ENCODE assay signal across 1 cellular context in genomic region chr1:161153682-161154337, GRCh38.
TF ChIP-seq lines count a peak whose summit lies in the region.

Gene UFC1, plus strand, starts transcription at chr1:161153978. Its CDS starts 20 bp downstream, at chr1:161153998.

TF ChIP-seq in K562, 482 proteins besides CTCF, POLR2A, EP300 and RAD21 (continued from another document and continues in another):
- TF ChIP-seq, protein P1, sequence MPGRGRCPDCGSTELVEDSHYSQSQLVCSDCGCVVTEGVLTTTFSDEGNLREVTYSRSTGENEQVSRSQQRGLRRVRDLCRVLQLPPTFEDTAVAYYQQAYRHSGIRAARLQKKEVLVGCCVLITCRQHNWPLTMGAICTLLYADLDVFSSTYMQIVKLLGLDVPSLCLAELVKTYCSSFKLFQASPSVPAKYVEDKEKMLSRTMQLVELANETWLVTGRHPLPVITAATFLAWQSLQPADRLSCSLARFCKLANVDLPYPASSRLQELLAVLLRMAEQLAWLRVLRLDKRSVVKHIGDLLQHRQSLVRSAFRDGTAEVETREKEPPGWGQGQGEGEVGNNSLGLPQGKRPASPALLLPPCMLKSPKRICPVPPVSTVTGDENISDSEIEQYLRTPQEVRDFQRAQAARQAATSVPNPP (IDR thresholded peaks at IDR 0.05; ENCODE audit: borderline replicate concordance, insufficient read depth, insufficient read length) = no peak
- TF ChIP-seq, protein P2, sequence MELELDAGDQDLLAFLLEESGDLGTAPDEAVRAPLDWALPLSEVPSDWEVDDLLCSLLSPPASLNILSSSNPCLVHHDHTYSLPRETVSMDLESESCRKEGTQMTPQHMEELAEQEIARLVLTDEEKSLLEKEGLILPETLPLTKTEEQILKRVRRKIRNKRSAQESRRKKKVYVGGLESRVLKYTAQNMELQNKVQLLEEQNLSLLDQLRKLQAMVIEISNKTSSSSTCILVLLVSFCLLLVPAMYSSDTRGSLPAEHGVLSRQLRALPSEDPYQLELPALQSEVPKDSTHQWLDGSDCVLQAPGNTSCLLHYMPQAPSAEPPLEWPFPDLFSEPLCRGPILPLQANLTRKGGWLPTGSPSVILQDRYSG (tag; conservative IDR thresholded peaks at IDR 0.05; ENCODE audit: low read depth) = peak; percentile 71
- TF ChIP-seq CHD2 (IDR thresholded peaks at IDR 0.05; ENCODE audit: low read depth, low read length) (peak; percentile 83), HOXB6 (CRISPR knock-in tag; IDR thresholded peaks at IDR 0.05; ENCODE audit: borderline replicate concordance) (no peak), PATZ1 (CRISPR knock-in tag; IDR thresholded peaks at IDR 0.05; ENCODE audit: borderline replicate concordance) (no peak), ZNF124 (CRISPR knock-in tag; IDR thresholded peaks at IDR 0.05) (no peak), ZEB2 (IDR thresholded peaks at IDR 0.05) (peak; percentile 94), LEF1 (IDR thresholded peaks at IDR 0.05) (no peak), GATAD2A (IDR thresholded peaks at IDR 0.05) (no peak), EWSR1 (IDR thresholded peaks at IDR 0.05; ENCODE audit: borderline replicate concordance, low read depth, partially characterized antibody) (no peak), EHMT2 (IDR thresholded peaks at IDR 0.05) (peak; percentile 77), PTRF (tag; IDR thresholded peaks at IDR 0.05) (no peak), ZNF316 (IDR thresholded peaks at IDR 0.05) (no peak), NBN (IDR thresholded peaks at IDR 0.05; ENCODE audit: low read depth) (peak; percentile 54; the same call in 1 of the 2 replicates), ELK1 (CRISPR knock-in tag; IDR thresholded peaks at IDR 0.05) (no peak), SIRT6 (IDR thresholded peaks at IDR 0.05; ENCODE audit: low read depth, low read length) (no peak), PHF21A (IDR thresholded peaks at IDR 0.05; ENCODE audit: borderline replicate concordance, low read depth) (no peak), ZNF384 (IDR thresholded peaks at IDR 0.05; ENCODE audit: low read depth, low read length) (no peak), HMG20B (CRISPR knock-in tag; IDR thresholded peaks at IDR 0.05) (no peak), ETV5 (CRISPR knock-in tag; IDR thresholded peaks at IDR 0.05; ENCODE audit: low read depth) (peak; percentile 65), SIN3B (IDR thresholded peaks at IDR 0.05; ENCODE audit: low read depth) (peak; percentile 20; the same call in 1 of the 2 replicates), ZBTB12 (CRISPR knock-in tag; IDR thresholded peaks at IDR 0.05) (no peak), ZNF511 (CRISPR knock-in tag; IDR thresholded peaks at IDR 0.05) (no peak), HDGF (IDR thresholded peaks at IDR 0.05) (no peak), NELFE (IDR thresholded peaks at IDR 0.05; ENCODE audit: insufficient read depth, insufficient read length) (no peak), TGIF2 (CRISPR knock-in tag; IDR thresholded peaks at IDR 0.05) (no peak), GMEB1 (CRISPR knock-in tag; IDR thresholded peaks at IDR 0.05) (no peak), RFX5 (IDR thresholded peaks at IDR 0.05; ENCODE audit: low read depth, low read length) (no peak), ZNF449 (CRISPR knock-in tag; IDR thresholded peaks at IDR 0.05) (no peak), ZNF395 (CRISPR knock-in tag; IDR thresholded peaks at IDR 0.05) (peak; percentile 59; the same call in 1 of the 2 replicates), SP1 (CRISPR knock-in tag; IDR thresholded peaks at IDR 0.05) (peak; percentile 83), ZNF436 (CRISPR knock-in tag; IDR thresholded peaks at IDR 0.05) (no peak), HDAC2 (IDR thresholded peaks at IDR 0.05) (no peak), MTA2 (IDR thresholded peaks at IDR 0.05; ENCODE audit: low read depth) (no peak), GABPB1 (CRISPR knock-in tag; IDR thresholded peaks at IDR 0.05) (peak; percentile 100), NR4A1 (CRISPR knock-in tag; IDR thresholded peaks at IDR 0.05) (peak; percentile 52; the same call in 1 of the 2 replicates), NR4A1 (tag; IDR thresholded peaks at IDR 0.05) (no peak)
- TF ChIP-seq, protein P3, sequence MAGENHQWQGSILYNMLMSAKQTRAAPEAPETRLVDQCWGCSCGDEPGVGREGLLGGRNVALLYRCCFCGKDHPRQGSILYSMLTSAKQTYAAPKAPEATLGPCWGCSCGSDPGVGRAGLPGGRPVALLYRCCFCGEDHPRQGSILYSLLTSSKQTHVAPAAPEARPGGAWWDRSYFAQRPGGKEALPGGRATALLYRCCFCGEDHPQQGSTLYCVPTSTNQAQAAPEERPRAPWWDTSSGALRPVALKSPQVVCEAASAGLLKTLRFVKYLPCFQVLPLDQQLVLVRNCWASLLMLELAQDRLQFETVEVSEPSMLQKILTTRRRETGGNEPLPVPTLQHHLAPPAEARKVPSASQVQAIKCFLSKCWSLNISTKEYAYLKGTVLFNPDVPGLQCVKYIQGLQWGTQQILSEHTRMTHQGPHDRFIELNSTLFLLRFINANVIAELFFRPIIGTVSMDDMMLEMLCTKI (IDR thresholded peaks at IDR 0.05; ENCODE audit: partially characterized antibody) = no peak
- TF ChIP-seq, protein P4, sequence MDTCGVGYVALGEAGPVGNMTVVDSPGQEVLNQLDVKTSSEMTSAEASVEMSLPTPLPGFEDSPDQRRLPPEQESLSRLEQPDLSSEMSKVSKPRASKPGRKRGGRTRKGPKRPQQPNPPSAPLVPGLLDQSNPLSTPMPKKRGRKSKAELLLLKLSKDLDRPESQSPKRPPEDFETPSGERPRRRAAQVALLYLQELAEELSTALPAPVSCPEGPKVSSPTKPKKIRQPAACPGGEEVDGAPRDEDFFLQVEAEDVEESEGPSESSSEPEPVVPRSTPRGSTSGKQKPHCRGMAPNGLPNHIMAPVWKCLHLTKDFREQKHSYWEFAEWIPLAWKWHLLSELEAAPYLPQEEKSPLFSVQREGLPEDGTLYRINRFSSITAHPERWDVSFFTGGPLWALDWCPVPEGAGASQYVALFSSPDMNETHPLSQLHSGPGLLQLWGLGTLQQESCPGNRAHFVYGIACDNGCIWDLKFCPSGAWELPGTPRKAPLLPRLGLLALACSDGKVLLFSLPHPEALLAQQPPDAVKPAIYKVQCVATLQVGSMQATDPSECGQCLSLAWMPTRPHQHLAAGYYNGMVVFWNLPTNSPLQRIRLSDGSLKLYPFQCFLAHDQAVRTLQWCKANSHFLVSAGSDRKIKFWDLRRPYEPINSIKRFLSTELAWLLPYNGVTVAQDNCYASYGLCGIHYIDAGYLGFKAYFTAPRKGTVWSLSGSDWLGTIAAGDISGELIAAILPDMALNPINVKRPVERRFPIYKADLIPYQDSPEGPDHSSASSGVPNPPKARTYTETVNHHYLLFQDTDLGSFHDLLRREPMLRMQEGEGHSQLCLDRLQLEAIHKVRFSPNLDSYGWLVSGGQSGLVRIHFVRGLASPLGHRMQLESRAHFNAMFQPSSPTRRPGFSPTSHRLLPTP (IDR thresholded peaks at IDR 0.05; ENCODE audit: borderline replicate concordance, extremely low read depth, insufficient read length) = no peak
- TF ChIP-seq, protein P5, sequence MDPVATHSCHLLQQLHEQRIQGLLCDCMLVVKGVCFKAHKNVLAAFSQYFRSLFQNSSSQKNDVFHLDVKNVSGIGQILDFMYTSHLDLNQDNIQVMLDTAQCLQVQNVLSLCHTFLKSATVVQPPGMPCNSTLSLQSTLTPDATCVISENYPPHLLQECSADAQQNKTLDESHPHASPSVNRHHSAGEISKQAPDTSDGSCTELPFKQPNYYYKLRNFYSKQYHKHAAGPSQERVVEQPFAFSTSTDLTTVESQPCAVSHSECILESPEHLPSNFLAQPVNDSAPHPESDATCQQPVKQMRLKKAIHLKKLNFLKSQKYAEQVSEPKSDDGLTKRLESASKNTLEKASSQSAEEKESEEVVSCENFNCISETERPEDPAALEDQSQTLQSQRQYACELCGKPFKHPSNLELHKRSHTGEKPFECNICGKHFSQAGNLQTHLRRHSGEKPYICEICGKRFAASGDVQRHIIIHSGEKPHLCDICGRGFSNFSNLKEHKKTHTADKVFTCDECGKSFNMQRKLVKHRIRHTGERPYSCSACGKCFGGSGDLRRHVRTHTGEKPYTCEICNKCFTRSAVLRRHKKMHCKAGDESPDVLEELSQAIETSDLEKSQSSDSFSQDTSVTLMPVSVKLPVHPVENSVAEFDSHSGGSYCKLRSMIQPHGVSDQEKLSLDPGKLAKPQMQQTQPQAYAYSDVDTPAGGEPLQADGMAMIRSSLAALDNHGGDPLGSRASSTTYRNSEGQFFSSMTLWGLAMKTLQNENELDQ (CRISPR knock-in tag; IDR thresholded peaks at IDR 0.05; ENCODE audit: borderline replicate concordance) = no peak
- TF ChIP-seq, protein P6, sequence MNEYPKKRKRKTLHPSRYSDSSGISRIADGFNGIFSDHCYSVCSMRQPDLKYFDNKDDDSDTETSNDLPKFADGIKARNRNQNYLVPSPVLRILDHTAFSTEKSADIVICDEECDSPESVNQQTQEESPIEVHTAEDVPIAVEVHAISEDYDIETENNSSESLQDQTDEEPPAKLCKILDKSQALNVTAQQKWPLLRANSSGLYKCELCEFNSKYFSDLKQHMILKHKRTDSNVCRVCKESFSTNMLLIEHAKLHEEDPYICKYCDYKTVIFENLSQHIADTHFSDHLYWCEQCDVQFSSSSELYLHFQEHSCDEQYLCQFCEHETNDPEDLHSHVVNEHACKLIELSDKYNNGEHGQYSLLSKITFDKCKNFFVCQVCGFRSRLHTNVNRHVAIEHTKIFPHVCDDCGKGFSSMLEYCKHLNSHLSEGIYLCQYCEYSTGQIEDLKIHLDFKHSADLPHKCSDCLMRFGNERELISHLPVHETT (CRISPR knock-in tag; conservative IDR thresholded peaks at IDR 0.05 in 1 of 2, IDR thresholded peaks at IDR 0.05 in 1 of 2) = 0 out of 4 replicates have a peak, but pooled peaks of 1 of the 2 experiments have one; percentile 28
